In the genomic region with DNA sequence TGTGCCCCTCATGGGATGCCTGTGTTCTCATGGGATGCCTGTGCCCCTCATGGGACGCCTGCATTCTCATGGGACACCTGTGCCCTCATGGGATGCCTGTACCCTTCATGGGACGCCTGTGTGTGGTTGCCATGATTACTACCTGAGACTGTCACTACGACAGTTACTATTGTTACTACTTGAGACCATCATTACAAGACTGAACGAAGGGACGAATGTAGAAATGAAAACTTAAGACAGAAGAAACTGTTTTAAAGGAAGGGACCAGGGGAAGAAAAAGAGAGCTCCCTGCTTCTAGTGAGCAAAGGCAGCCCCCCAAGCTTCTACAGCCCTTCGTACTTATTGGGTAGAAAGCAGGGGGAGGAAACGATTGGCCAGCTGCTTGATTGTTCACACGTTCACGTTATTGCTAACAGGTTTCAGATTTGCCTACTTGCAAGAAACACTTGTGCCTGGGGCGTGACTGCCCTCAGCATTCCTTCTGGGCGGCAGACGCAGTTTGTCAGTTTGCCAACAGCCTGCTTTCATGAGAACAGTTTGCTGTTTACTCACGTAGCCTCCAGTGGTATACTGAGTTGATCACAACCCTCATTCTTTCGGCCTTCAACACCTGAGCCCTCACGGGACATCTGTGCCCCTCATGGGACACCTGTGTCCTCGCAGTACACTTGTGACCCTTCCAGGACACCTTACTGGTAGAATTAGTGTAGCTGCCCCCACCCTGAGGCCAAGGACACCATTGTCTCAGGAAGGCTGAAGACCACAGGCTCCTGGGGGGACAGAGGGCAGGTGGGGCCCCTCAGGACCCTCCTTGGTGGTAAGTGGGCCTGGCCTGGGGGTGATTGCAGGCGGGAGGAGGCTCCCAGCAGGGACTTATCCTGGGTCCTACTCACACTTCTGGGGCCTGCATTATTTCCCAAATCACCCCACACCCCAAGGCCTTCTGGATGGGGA, we compare ENCODE assay signal across 8 cellular contexts. TPM values are rescaled to one million over a fixed set of nuclear protein-coding genes. Genes with fewer than 3 reads are reported as not detected.
DNase-seq lines count a peak whose midpoint lies in the region; TF ChIP-seq lines count a peak whose summit lies in the region.

No MANE protein-coding gene starts in this region.

- no peaks in the 10 kb centered on the region for H3K27me3 Mint-ChIP-seq in CD8-positive, alpha-beta memory T cell
- peaks cover 3% of the 10 kb centered on the region for H3K27me3 Mint-ChIP-seq in endothelial cell (ENCODE audit: unreplicated experiment)

- H3K27me3 ChIP-seq in CD8-positive, alpha-beta memory T cell (ENCODE audit: insufficient read depth, low read length, poor library complexity, severe bottlenecking) = no peaks in the 10 kb centered on the region
- no peaks in the 10 kb centered on the region for H3K27me3 ChIP-seq in adipocyte (replicated peaks; ENCODE audit: control insufficient read depth, insufficient read depth, low read length)
- no peaks in the 10 kb centered on the region for H3K27me3 ChIP-seq in mucosa of rectum (ENCODE audit: control insufficient read depth in 2 of 2, insufficient read depth in 2 of 2, low read length in 2 of 2)
- no peaks in the 10 kb centered on the region for H3K27me3 ChIP-seq in BE2C

- no peaks in the 10 kb centered on the region for H3K9me3 Mint-ChIP-seq in CD8-positive, alpha-beta memory T cell
- no peaks in the 10 kb centered on the region for H3K9me3 Mint-ChIP-seq in endothelial cell (ENCODE audit: unreplicated experiment)

- TF ChIP-seq CTCF in BE2C (IDR thresholded peaks at IDR 0.05; ENCODE audit: low read depth, low read length) = no peak
- TF ChIP-seq CTCF in endothelial cell (IDR thresholded peaks at IDR 0.05; ENCODE audit: unreplicated experiment) = no peak

- peaks cover 6% of the 10 kb centered on the region for H3K36me3 ChIP-seq in CD8-positive, alpha-beta memory T cell (ENCODE audit: insufficient read depth, low read length)
- H3K36me3 ChIP-seq in adipocyte (ENCODE audit: control insufficient read depth, insufficient read depth, low read length, severe bottlenecking) (no peaks in the 10 kb centered on the region), mucosa of rectum (ENCODE audit: control insufficient read depth in 2 of 2, insufficient read depth in 2 of 2, low read length in 2 of 2) (no peaks in the 10 kb centered on the region), BE2C (no peaks in the 10 kb centered on the region)

- H3K27ac Mint-ChIP-seq in CD8-positive, alpha-beta memory T cell = peak overlapping the region; percentile 94 to 99 (median 98)
- no peak overlapping the region for H3K27ac Mint-ChIP-seq in endothelial cell (ENCODE audit: unreplicated experiment)

- peak overlapping the region; percentile 63 to 92 (median 85) for H3K4me3 Mint-ChIP-seq in CD8-positive, alpha-beta memory T cell
- H3K4me3 Mint-ChIP-seq in endothelial cell (ENCODE audit: unreplicated experiment) = no peak overlapping the region

- CTCF ChIA-PET in CD8-positive, alpha-beta memory T cell (lab: Charles Lee) = interaction anchor here (1.4 to 2.1 kb wide), 2 partner anchors 12 to 225 kb away, joined by 3 to 7 read pairs; no protein-coding TSS in a partner anchor

- DNase-seq in CD8-positive, alpha-beta memory T cell = peak; percentile 32 to 75 (median 40)
- DNase-seq in LHCN-M2 (ENCODE audit: low read depth) (peak; percentile 68), adipocyte (ENCODE audit: low read depth) (peak; percentile 85), GM19238 (ENCODE audit: insufficient read length, low spot score) (no peak), BE2C (no peak), endothelial cell (ENCODE audit: low spot score) (no peak), D341Med (ENCODE audit: low spot score) (no peak)

- peaks cover 23% of the 10 kb centered on the region for H3K4me1 ChIP-seq in CD8-positive, alpha-beta memory T cell (ENCODE audit: insufficient read depth, low read length)
- peaks cover 10% of the 10 kb centered on the region for H3K4me1 ChIP-seq in adipocyte (ENCODE audit: control insufficient read depth, insufficient read depth, low read length)
- H3K4me1 ChIP-seq in mucosa of rectum (ENCODE audit: control insufficient read depth in 2 of 2, insufficient read depth in 2 of 2, low read length in 2 of 2) = peaks cover 16 to 18% of the 10 kb centered on the region in 2 donors
- no peaks in the 10 kb centered on the region for H3K4me1 ChIP-seq in BE2C

- peak overlapping the region; percentile 70 for H3K27ac ChIP-seq in CD8-positive, alpha-beta memory T cell (ENCODE audit: low read depth, low read length)
- peak overlapping the region; percentile 56 to 71 for H3K27ac ChIP-seq in mucosa of rectum (ENCODE audit: low read depth in 2 of 2, low read length in 2 of 2)

- no peaks in the 10 kb centered on the region for H3K9me3 ChIP-seq in CD8-positive, alpha-beta memory T cell (ENCODE audit: low read length)
- H3K9me3 ChIP-seq in adipocyte (ENCODE audit: control insufficient read depth, low read length) (no peaks in the 10 kb centered on the region), mucosa of rectum (ENCODE audit: control insufficient read depth in 2 of 2, low read length in 2 of 2) (no peaks in the 10 kb centered on the region), BE2C (no peaks in the 10 kb centered on the region)

- peaks cover 18 to 31% (median 23%) of the 10 kb centered on the region in 3 donors for H3K4me1 Mint-ChIP-seq in CD8-positive, alpha-beta memory T cell
- no peaks in the 10 kb centered on the region for H3K4me1 Mint-ChIP-seq in endothelial cell (ENCODE audit: unreplicated experiment)

- peak overlapping the region; percentile 57 for H3K4me3 ChIP-seq in CD8-positive, alpha-beta memory T cell (ENCODE audit: low read length)
- no peak overlapping the region for H3K4me3 ChIP-seq in adipocyte (ENCODE audit: low read length)
- no peak overlapping the region for H3K4me3 ChIP-seq in mucosa of rectum (ENCODE audit: low read length in 2 of 2)
- no peak overlapping the region for H3K4me3 ChIP-seq in BE2C (ENCODE audit: low read depth, low read length)

- POLR2A ChIA-PET in CD8-positive, alpha-beta memory T cell (lab: Charles Lee) = interaction anchor here (1.1 kb wide), 1 partner anchor 9 kb away, joined by 3 read pairs; the partner anchor contains the start of gene NCLN

- peaks cover 2 to 31% (median 11%) of the 10 kb centered on the region in 3 donors for H3K36me3 Mint-ChIP-seq in CD8-positive, alpha-beta memory T cell
- H3K36me3 Mint-ChIP-seq in endothelial cell (ENCODE audit: low read depth, unreplicated experiment) = no peaks in the 10 kb centered on the region

- H3K9ac ChIP-seq in adipocyte (ENCODE audit: low read length) (no peak overlapping the region), mucosa of rectum (ENCODE audit: low read depth in 1 of 2, low read length in 2 of 2) (peak overlapping the region in 1 of 2 donors; percentile 39)

RNA-seq across cellular contexts. Expression of gene S1PR4, which starts 2.5 kb away (rescaled TPM):
- total RNA-seq in CD8-positive, alpha-beta memory T cell = 10 to 100 TPM; 64.3 to 68.9 TPM
- 494 TPM for polyA plus RNA-seq in CD8-positive, alpha-beta memory T cell
- total RNA-seq in LHCN-M2 (2014; rRNA removed) = not detected in 2 replicates
- polyA plus RNA-seq in LHCN-M2 (2012) = not detected
- polyA plus RNA-seq in BE2C (2012; ENCODE audit: insufficient read depth, insufficient read length, low read depth) = not detected
- total RNA-seq in endothelial cell (ENCODE audit: unreplicated experiment) = not detected

RNA-seq across cellular contexts. Expression of gene NCLN, which starts 9.7 kb away (rescaled TPM):
- 10 to 100 TPM; 94.7 to 96.0 TPM for total RNA-seq in CD8-positive, alpha-beta memory T cell
- polyA plus RNA-seq in CD8-positive, alpha-beta memory T cell = 47.4 TPM
- total RNA-seq in LHCN-M2 (2014; rRNA removed) (105 and 118 TPM in 2 replicates), endothelial cell (ENCODE audit: unreplicated experiment) (63.0 TPM)
- 71.1 TPM for polyA plus RNA-seq in LHCN-M2 (2012)
- 139 TPM for polyA plus RNA-seq in BE2C (2012; ENCODE audit: insufficient read depth, insufficient read length, low read depth)

RNA-seq across cellular contexts. Expression of gene GNA15, which starts 40.2 kb away (rescaled TPM):
- 1 to 10 TPM; 2.6 to 3.9 TPM for total RNA-seq in CD8-positive, alpha-beta memory T cell
- polyA plus RNA-seq in CD8-positive, alpha-beta memory T cell = 0.59 TPM
- 0.06 and 0.40 TPM in 2 replicates for total RNA-seq in LHCN-M2 (2014; rRNA removed)
- polyA plus RNA-seq in LHCN-M2 (2012) = 0.02 TPM
- polyA plus RNA-seq in BE2C (2012; ENCODE audit: insufficient read depth, insufficient read length, low read depth) = 1.9 TPM
- not detected for total RNA-seq in endothelial cell (ENCODE audit: unreplicated experiment)

RNA-seq across cellular contexts. Expression of gene CELF5, which starts 48.4 kb away (rescaled TPM):
- under 1 TPM; 0.11 to 0.24 TPM for total RNA-seq in CD8-positive, alpha-beta memory T cell
- polyA plus RNA-seq in CD8-positive, alpha-beta memory T cell = not detected
- total RNA-seq in LHCN-M2 (2014; rRNA removed) = not detected in 2 replicates
- polyA plus RNA-seq in LHCN-M2 (2012) = not detected
- polyA plus RNA-seq in BE2C (2012; ENCODE audit: insufficient read depth, insufficient read length, low read depth) = not detected
- 0.38 TPM for total RNA-seq in endothelial cell (ENCODE audit: unreplicated experiment)

Comparison
In these comparisons a context has a peak if more than half of its experiments do, and no peak if none do; other contexts are left out.
1. DNase-seq: peak in CD8-positive, alpha-beta memory T cell (5 of 5), LHCN-M2 (single experiment) and adipocyte (single experiment); none in GM19238 (single experiment), BE2C (single experiment), endothelial cell (single experiment) and D341Med (single experiment).
2. RNA of gene S1PR4, which starts 2.5 kb away (total RNA-seq): 64.3 to 68.9 TPM in CD8-positive, alpha-beta memory T cell; not detected in LHCN-M2 and not detected in endothelial cell (single experiment); every median in the first group is over 10 times any median in the second.